In genomic region chr3:130057531-130058275, GRCh38 we compare ENCODE assay signal across 7 cellular contexts. TPM values are rescaled to one million over a fixed set of nuclear protein-coding genes. Genes with fewer than 3 reads are reported as not detected.
"Had no signal": no experiment of that assay in that cellular context is flagged by ENCODE, and none has a peak within 500 bp of the region (broad histone marks: within the 10 kb centered on the region; RNA-seq: fewer than 3 reads in every experiment).

No MANE protein-coding gene starts in this region.

RNA-seq across cellular contexts. Expression of gene ALG1L2, which starts 23.9 kb away (rescaled TPM):
- total RNA-seq: activated CD4-positive, alpha-beta memory T cell treated with anti-CD3 and anti-CD28 coated beads for 36 hours; activated naive CD4-positive, alpha-beta T cell treated with anti-CD3 and anti-CD28 coated beads for 36 hours; activated T-helper 1 cell treated with anti-CD3 and anti-CD28 coated beads, Interleukin-12 subunit alpha, Interleukin-12 subunit beta, Interleukin-2, Interleukin-4 antibody, amounts not matched to agents 30 ng/mL and 10 ng/mL and 1 ng/mL, durations not matched to agents 14 hours and 24 hours and 36 hours; body of pancreas; cardiac septum; M059J had no signal
- polyA plus RNA-seq: adrenal gland had no signal
